ENCODE assay signal across 11 cellular contexts in the genomic region with DNA sequence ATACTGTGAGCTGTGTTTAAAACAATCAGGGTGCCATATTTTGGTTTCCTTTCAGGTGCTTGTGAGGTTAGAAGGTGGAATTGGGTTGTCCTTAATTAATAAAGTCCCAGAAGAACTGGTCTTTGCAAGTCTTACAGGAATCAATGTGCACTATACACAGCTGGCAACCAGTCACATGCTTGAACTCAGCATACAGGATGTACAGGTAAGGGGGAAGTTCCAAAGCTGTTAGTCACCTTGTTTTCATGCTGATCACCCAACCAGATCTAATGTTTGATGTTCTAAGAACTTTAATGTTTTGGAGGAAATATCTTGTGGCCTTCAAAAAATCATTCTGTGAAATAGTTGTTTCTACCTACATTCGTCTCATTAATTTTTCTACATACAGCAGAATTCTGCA.
A peak's percentile ranks its signal among the peaks of the same experiment; 100 is the strongest.
DNase-seq lines count a peak whose midpoint lies in the region; ATAC-seq lines count a peak whose summit lies in the region.
"Had no signal": no experiment of that assay in that cellular context is flagged by ENCODE, and none has a peak within 500 bp of the region (broad histone marks: within the 10 kb centered on the region; RNA-seq: fewer than 3 reads in every experiment).

No MANE protein-coding gene starts in this region.

- peak overlapping the region; percentile 69 for H3K27ac Mint-ChIP-seq in activated CD4-positive, alpha-beta memory T cell treated with anti-CD3 and anti-CD28 coated beads for 36 hours
- H3K27ac Mint-ChIP-seq in stimulated activated naive B cell treated with anti-CD40 and anti-IgM and Interleukin-4, amounts not matched to agents 10 μg/mL and 1 μg/mL and 100 μg/mL, for 72 hours = peak overlapping the region; percentile 60

- peaks cover 19% of the 10 kb centered on the region for H3K9me3 Mint-ChIP-seq in activated CD4-positive, alpha-beta memory T cell treated with anti-CD3 and anti-CD28 coated beads for 36 hours
- peaks cover 14 to 24% of the 10 kb centered on the region in 2 donors for H3K9me3 Mint-ChIP-seq in stimulated activated naive B cell treated with anti-CD40 and anti-IgM and Interleukin-4, amounts not matched to agents 10 μg/mL and 1 μg/mL and 100 μg/mL, for 72 hours

- intact Hi-C loops in activated CD4-positive, alpha-beta memory T cell treated with anti-CD3 and anti-CD28 coated beads for 36 hours (cut with micrococcal nuclease) = loop anchor here (1.0 to 10.0 kb wide), 6 partner anchors 21 to 211 kb away; no protein-coding TSS in a partner anchor

- no peak overlapping the region for H3K4me3 Mint-ChIP-seq in activated CD4-positive, alpha-beta memory T cell treated with anti-CD3 and anti-CD28 coated beads for 36 hours
- no peak overlapping the region for H3K4me3 Mint-ChIP-seq in stimulated activated naive B cell treated with anti-CD40 and anti-IgM and Interleukin-4, amounts not matched to agents 10 μg/mL and 1 μg/mL and 100 μg/mL, for 72 hours

- POLR2A ChIA-PET in activated CD4-positive, alpha-beta memory T cell treated with anti-CD3 and anti-CD28 coated beads for 36 hours (lab: Charles Lee) = interaction anchor here (1.1 kb wide), 1 partner anchor 49 kb away, joined by 3 read pairs; no protein-coding TSS in a partner anchor

- peaks cover 62% of the 10 kb centered on the region for H3K36me3 Mint-ChIP-seq in activated CD4-positive, alpha-beta memory T cell treated with anti-CD3 and anti-CD28 coated beads for 36 hours
- peaks cover 77 to 93% of the 10 kb centered on the region in 2 donors for H3K36me3 Mint-ChIP-seq in stimulated activated naive B cell treated with anti-CD40 and anti-IgM and Interleukin-4, amounts not matched to agents 10 μg/mL and 1 μg/mL and 100 μg/mL, for 72 hours

- H3K27me3 Mint-ChIP-seq in activated CD4-positive, alpha-beta memory T cell treated with anti-CD3 and anti-CD28 coated beads for 36 hours = no peaks in the 10 kb centered on the region
- H3K27me3 Mint-ChIP-seq in stimulated activated naive B cell treated with anti-CD40 and anti-IgM and Interleukin-4, amounts not matched to agents 10 μg/mL and 1 μg/mL and 100 μg/mL, for 72 hours = no peaks in the 10 kb centered on the region

- peaks cover 44% of the 10 kb centered on the region for H3K4me1 Mint-ChIP-seq in activated CD4-positive, alpha-beta memory T cell treated with anti-CD3 and anti-CD28 coated beads for 36 hours (ENCODE audit: low read depth)
- H3K4me1 Mint-ChIP-seq in stimulated activated naive B cell treated with anti-CD40 and anti-IgM and Interleukin-4, amounts not matched to agents 10 μg/mL and 1 μg/mL and 100 μg/mL, for 72 hours = peaks cover 17 to 19% of the 10 kb centered on the region in 2 donors

- ATAC-seq in stimulated activated naive B cell treated with anti-CD40 and anti-IgM and Interleukin-4, amounts not matched to agents 10 μg/mL and 1 μg/mL and 100 μg/mL, for 72 hours (replicated peaks) = peak; percentile 61 to 68
- ATAC-seq in HG02610 (IDR thresholded peaks at IDR 0.05; ENCODE audit: unreplicated experiment) (no peak), HG02642 (IDR thresholded peaks at IDR 0.05; ENCODE audit: poor library complexity, unreplicated experiment) (no peak)
- ATAC-seq: upper lobe of right lung had no signal

- peak; percentile 42 to 49 for DNase-seq in activated CD4-positive, alpha-beta T cell treated with anti-CD3 and anti-CD28 coated beads for 4 hours
- no peak for DNase-seq in activated CD4-positive, alpha-beta T cell treated with anti-CD3 and anti-CD28 coated beads for 1 hour
- DNase-seq in activated CD4-positive, alpha-beta memory T cell treated with anti-CD3 and anti-CD28 coated beads for 36 hours = peak; percentile 39
- DNase-seq in effector CD4-positive, alpha-beta T cell = peak; percentile 38
- DNase-seq in stimulated activated naive B cell treated with anti-CD40 and anti-IgM and Interleukin-4, amounts not matched to agents 10 μg/mL and 1 μg/mL and 100 μg/mL, for 72 hours = no peak
- no peak for DNase-seq in NCI-H146 (lab: John Stamatoyannopoulos, UW)
- DNase-seq: DND-41, NCI-H2171 treated with DMSO at 0.1 percent for 48 hours, upper lobe of right lung had no signal

- CTCF ChIA-PET in activated CD4-positive, alpha-beta memory T cell treated with anti-CD3 and anti-CD28 coated beads for 36 hours (lab: Charles Lee) = interaction anchor here (0.9 to 1.6 kb wide), 3 partner anchors 22 to 232 kb away, joined by 3 to 4 read pairs (median 3); a partner anchor contains a TSS

Comparison
In these comparisons a context has a peak if more than half of its experiments do, and no peak if none do; other contexts are left out.
1. DNase-seq: peak in activated CD4-positive, alpha-beta T cell treated with anti-CD3 and anti-CD28 coated beads for 4 hours (2 of 2), activated CD4-positive, alpha-beta memory T cell treated with anti-CD3 and anti-CD28 coated beads for 36 hours (single experiment) and effector CD4-positive, alpha-beta T cell (single experiment); none in activated CD4-positive, alpha-beta T cell treated with anti-CD3 and anti-CD28 coated beads for 1 hour (single experiment), stimulated activated naive B cell treated with anti-CD40 and anti-IgM and Interleukin-4, amounts not matched to agents 10 μg/mL and 1 μg/mL and 100 μg/mL, for 72 hours (single experiment) and NCI-H146 (single experiment).
2. ATAC-seq: peak in stimulated activated naive B cell treated with anti-CD40 and anti-IgM and Interleukin-4, amounts not matched to agents 10 μg/mL and 1 μg/mL and 100 μg/mL, for 72 hours (2 of 2); none in HG02610 (single experiment) and HG02642 (single experiment).